35 cellular contexts compared by ENCODE assay signal in the genomic region with DNA sequence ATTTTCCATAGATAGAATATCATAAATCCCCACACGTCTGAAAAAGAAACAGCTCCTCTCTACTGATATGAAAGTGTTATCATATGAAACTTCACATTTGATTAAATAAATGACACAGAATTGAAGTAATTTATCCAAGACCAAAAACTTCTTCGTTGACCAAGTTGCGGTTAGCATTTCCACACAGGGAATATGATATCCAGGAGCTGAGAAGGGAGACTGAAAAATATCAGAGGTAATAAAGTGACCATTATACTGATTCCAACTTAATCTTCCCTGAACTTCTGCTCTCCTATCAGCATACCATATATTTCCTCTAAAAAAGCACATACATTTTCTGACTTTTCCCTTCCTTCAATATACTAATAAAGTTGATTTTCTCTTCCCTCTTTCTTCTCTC.
DNase-seq lines count a peak whose midpoint lies in the region; ATAC-seq and TF ChIP-seq lines count a peak whose summit lies in the region.
"Had no signal": no experiment of that assay in that cellular context is flagged by ENCODE, and none has a peak within 500 bp of the region (broad histone marks: within the 10 kb centered on the region; RNA-seq: fewer than 3 reads in every experiment).

No MANE protein-coding gene starts in this region.

- H3K36me3 Mint-ChIP-seq in nephron (ENCODE audit: low read depth), result no peaks in the 10 kb centered on the region
- H3K36me3 Mint-ChIP-seq in nephron progenitor cell (ENCODE audit: low read depth), result peaks cover 8% of the 10 kb centered on the region
- peaks cover 13% of the 10 kb centered on the region for H3K36me3 Mint-ChIP-seq in neural progenitor cell
- H3K36me3 Mint-ChIP-seq: CD14-positive monocyte; CD4-positive, alpha-beta memory T cell; CD4-positive, CD25-positive, alpha-beta regulatory T cell; CD8-positive, alpha-beta memory T cell; CD8-positive, alpha-beta T cell had no signal

- no peak overlapping the region for H2AFZ ChIP-seq in neural progenitor cell (replicated peaks)

- no peak overlapping the region for H3K4me2 ChIP-seq in neural progenitor cell
- H3K4me2 ChIP-seq: A549; BLaER1; BLaER1 treated with 17β-estradiol and CSF1 and Interleukin-3, amounts not matched to agents 10 nM and 100 nM had no signal

- no peak overlapping the region for H3K4me3 ChIP-seq in neural progenitor cell
- peak overlapping the region; percentile 25 for H3K4me3 ChIP-seq in psoas muscle
- H3K4me3 ChIP-seq: A549; BLaER1; BLaER1 treated with 17β-estradiol and CSF1 and Interleukin-3, amounts not matched to agents 10 nM and 100 nM had no signal

- H3K79me2 ChIP-seq in neural progenitor cell (ENCODE audit: low read depth), result no peaks in the 10 kb centered on the region

- 13 to 60% (median 30%) methylated on average over 3 of the region's 3 CpGs for WGBS in psoas muscle, 3 donors

- H3K27me3 ChIP-seq in neural progenitor cell (no peaks in the 10 kb centered on the region), psoas muscle (ENCODE audit: insufficient read depth in 3 of 3, low read length in 2 of 3) (no peaks in the 10 kb centered on the region)
- H3K27me3 ChIP-seq: BE2C; BLaER1; BLaER1 treated with 17β-estradiol and CSF1 and Interleukin-3, amounts not matched to agents 10 nM and 100 nM had no signal

- no peak overlapping the region for H3K4me3 Mint-ChIP-seq in nephron
- peak overlapping the region; percentile 13 for H3K4me3 Mint-ChIP-seq in nephron progenitor cell
- no peak overlapping the region for H3K4me3 Mint-ChIP-seq in neural progenitor cell
- H3K4me3 Mint-ChIP-seq: B cell; CD14-positive monocyte; CD4-positive, alpha-beta memory T cell; CD4-positive, alpha-beta T cell; CD4-positive, CD25-positive, alpha-beta regulatory T cell; CD8-positive, alpha-beta memory T cell; CD8-positive, alpha-beta T cell had no signal

- no peaks in the 10 kb centered on the region for H3K27me3 Mint-ChIP-seq in nephron (ENCODE audit: low read depth)
- H3K27me3 Mint-ChIP-seq in nephron progenitor cell (ENCODE audit: low read depth, poor library complexity), result peaks cover 4% of the 10 kb centered on the region
- H3K27me3 Mint-ChIP-seq in neural progenitor cell (ENCODE audit: insufficient read depth, low read depth), result peaks cover 9% of the 10 kb centered on the region
- H3K27me3 Mint-ChIP-seq: B cell; CD4-positive, alpha-beta memory T cell; CD4-positive, alpha-beta T cell; CD4-positive, CD25-positive, alpha-beta regulatory T cell; CD8-positive, alpha-beta memory T cell had no signal

- no peak overlapping the region for H3K27ac ChIP-seq in neural progenitor cell
- peak overlapping the region; percentile 44 for H3K27ac ChIP-seq in psoas muscle
- H3K27ac ChIP-seq: 22Rv1; A549; BLaER1; BLaER1 treated with 17β-estradiol and CSF1 and Interleukin-3, amounts not matched to agents 10 nM and 100 nM; C4-2B had no signal

- peak in 2 of 4 donors; percentile 60 to 73 for ATAC-seq in psoas muscle
- ATAC-seq in HG03045 (IDR thresholded peaks at IDR 0.05; ENCODE audit: unreplicated experiment), result no peak
- ATAC-seq: A549; CD8-positive, alpha-beta T cell had no signal

- H3K4me1 ChIP-seq in neural progenitor cell (peaks cover 18% of the 10 kb centered on the region), psoas muscle (peaks cover 8% of the 10 kb centered on the region)
- H3K4me1 ChIP-seq: A549; BE2C; BLaER1; BLaER1 treated with 17β-estradiol and CSF1 and Interleukin-3, amounts not matched to agents 10 nM and 100 nM; Caco-2 had no signal

- no peaks in the 10 kb centered on the region for H4K20me1 ChIP-seq in neural progenitor cell (ENCODE audit: low read depth)
- H4K20me1 ChIP-seq: BLaER1; BLaER1 treated with 17β-estradiol and CSF1 and Interleukin-3, amounts not matched to agents 10 nM and 100 nM had no signal

- DNase-seq in nephron progenitor cell, result no peak
- DNase-seq in neural progenitor cell (ENCODE audit: low spot score), result no peak
- DNase-seq in psoas muscle, result no peak
- DNase-seq in NCI-H1105 (lab: John Stamatoyannopoulos, UW), result no peak
- no peak for DNase-seq in anterior cingulate cortex (lab: John Stamatoyannopoulos, UW)
- no peak for DNase-seq in amniotic stem cell (lab: John Stamatoyannopoulos, UW)
- DNase-seq: 8988T; ACHN; AML-193; BE2C; C1 segment of cervical spinal cord; Caco-2; Calu3; CD4-positive, alpha-beta memory T cell; CD4-positive, alpha-beta T cell; CD4-positive, CD25-positive, alpha-beta regulatory T cell; CD8-positive, alpha-beta memory T cell; CD8-positive, alpha-beta T cell; COR-L47; DMS 273 treated with DMSO at 0.1 percent for 48 hours; DMS153; DMS53; DMS79; DMS79 treated with DMSO at 0.1 percent for 48 hours; DND-41; EL had no signal

- no peaks in the 10 kb centered on the region for H3K9me3 Mint-ChIP-seq in nephron
- H3K9me3 Mint-ChIP-seq in nephron progenitor cell, result peaks cover 7% of the 10 kb centered on the region
- H3K9me3 Mint-ChIP-seq in neural progenitor cell, result peaks cover 30% of the 10 kb centered on the region

- H3K9ac ChIP-seq in neural progenitor cell, result no peak overlapping the region
- H3K9ac ChIP-seq: BLaER1; BLaER1 treated with 17β-estradiol and CSF1 and Interleukin-3, amounts not matched to agents 10 nM and 100 nM had no signal

- H3F3A ChIP-seq in neural progenitor cell (ENCODE audit: low read depth), result peaks cover 7% of the 10 kb centered on the region

- no peaks in the 10 kb centered on the region for H3K9me3 ChIP-seq in neural progenitor cell (ENCODE audit: low read depth)
- no peaks in the 10 kb centered on the region for H3K9me3 ChIP-seq in psoas muscle
- H3K9me3 ChIP-seq: A549; BE2C; BLaER1; BLaER1 treated with 17β-estradiol and CSF1 and Interleukin-3, amounts not matched to agents 10 nM and 100 nM; Caco-2 had no signal

- intact Hi-C loops in psoas muscle (cut with DNase I), result no loop called here

- H3K36me3 ChIP-seq in neural progenitor cell (no peaks in the 10 kb centered on the region), psoas muscle (ENCODE audit: insufficient read depth in 1 of 2, low read depth in 1 of 2) (no peaks in the 10 kb centered on the region)
- H3K36me3 ChIP-seq: BE2C; BLaER1; BLaER1 treated with 17β-estradiol and CSF1 and Interleukin-3, amounts not matched to agents 10 nM and 100 nM had no signal

- no peak for TF ChIP-seq CTCF in nephron (IDR thresholded peaks at IDR 0.05; ENCODE audit: unreplicated experiment in 3 of 3)
- no peak for TF ChIP-seq CTCF in nephron progenitor cell (IDR thresholded peaks at IDR 0.05)
- TF ChIP-seq CTCF in neural progenitor cell (IDR thresholded peaks at IDR 0.05), result no peak
- TF ChIP-seq CTCF in psoas muscle (IDR thresholded peaks at IDR 0.05), result no peak

- H3K27ac Mint-ChIP-seq in nephron, result peak overlapping the region in 2 of 3 experiments; percentile 36 to 77
- peak overlapping the region; percentile 41 for H3K27ac Mint-ChIP-seq in nephron progenitor cell
- peak overlapping the region; percentile 88 for H3K27ac Mint-ChIP-seq in neural progenitor cell
- H3K27ac Mint-ChIP-seq: B cell; CD14-positive monocyte; CD4-positive, alpha-beta memory T cell; CD4-positive, alpha-beta T cell; CD4-positive, CD25-positive, alpha-beta regulatory T cell; CD8-positive, alpha-beta memory T cell; CD8-positive, alpha-beta T cell had no signal

- H3K4me1 Mint-ChIP-seq in nephron, result peaks cover 12% of the 10 kb centered on the region
- peaks cover 62% of the 10 kb centered on the region for H3K4me1 Mint-ChIP-seq in nephron progenitor cell
- H3K4me1 Mint-ChIP-seq in neural progenitor cell, result peaks cover 55% of the 10 kb centered on the region
- H3K4me1 Mint-ChIP-seq: B cell; CD14-positive monocyte; CD4-positive, alpha-beta memory T cell; CD4-positive, CD25-positive, alpha-beta regulatory T cell; CD8-positive, alpha-beta memory T cell had no signal
